ENCODE assay signal across 8 cellular contexts in the genomic region with DNA sequence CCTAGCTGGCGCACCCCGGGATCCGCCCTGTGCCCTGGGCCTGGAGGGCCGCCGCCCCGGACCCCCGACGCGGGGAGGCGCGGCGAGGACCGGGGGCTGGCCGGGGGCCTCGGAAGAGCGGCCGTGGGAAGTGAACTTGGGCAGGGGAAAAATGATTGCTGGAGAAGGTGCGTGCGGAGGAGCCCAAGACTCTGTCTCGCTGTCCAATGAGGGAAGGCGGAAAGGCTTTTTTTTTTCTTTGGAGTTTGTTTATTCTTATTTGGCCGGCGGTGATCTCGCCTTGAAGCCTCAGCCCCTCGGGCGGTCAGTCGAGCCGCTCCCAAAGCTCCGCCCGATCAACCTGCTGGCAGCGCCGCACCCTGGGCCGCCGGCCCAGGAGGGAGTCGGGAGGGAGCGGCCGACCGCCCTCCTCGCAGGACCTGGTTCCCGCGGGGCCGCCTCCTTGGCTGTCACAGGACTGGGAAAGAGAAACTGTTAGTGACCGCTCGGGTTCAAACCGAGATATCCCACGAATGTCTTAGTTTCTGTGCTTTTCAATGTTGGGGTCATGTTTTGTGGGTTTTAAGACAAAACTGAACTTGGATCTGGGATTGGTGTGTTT. TPM values are rescaled to one million over a fixed set of nuclear protein-coding genes. Genes with fewer than 3 reads are reported as not detected.
DNase-seq lines count a peak whose midpoint lies in the region; ATAC-seq and TF ChIP-seq lines count a peak whose summit lies in the region.

No MANE protein-coding gene starts in this region.

- peak overlapping the region; percentile 82 for H3K4me3 ChIP-seq in SJSA1
- H3K4me3 ChIP-seq in cardiac muscle cell, result peak overlapping the region; percentile 87

- peaks cover 22% of the 10 kb centered on the region for H3K4me1 Mint-ChIP-seq in activated naive CD8-positive, alpha-beta T cell treated with anti-CD3 and anti-CD28 coated beads, Interleukin-2, amount 10 ng/mL, durations not matched to agents 7 days and 5 days
- peaks cover 37% of the 10 kb centered on the region for H3K4me1 Mint-ChIP-seq in osteocyte (ENCODE audit: unreplicated experiment)

- H3K36me3 ChIP-seq in SJSA1, result no peaks in the 10 kb centered on the region
- no peaks in the 10 kb centered on the region for H3K36me3 ChIP-seq in cardiac muscle cell

- no peak for ATAC-seq in activated naive CD8-positive, alpha-beta T cell treated with anti-CD3 and anti-CD28 coated beads, Interleukin-2, amount 10 ng/mL, durations not matched to agents 7 days and 5 days (ENCODE audit: low read depth)

- H3K9me3 ChIP-seq in SJSA1 (replicated peaks) (no peaks in the 10 kb centered on the region), cardiac muscle cell (ENCODE audit: low read depth) (no peaks in the 10 kb centered on the region)

- peaks cover 13% of the 10 kb centered on the region for H3K36me3 Mint-ChIP-seq in activated naive CD8-positive, alpha-beta T cell treated with anti-CD3 and anti-CD28 coated beads, Interleukin-2, amount 10 ng/mL, durations not matched to agents 7 days and 5 days
- H3K36me3 Mint-ChIP-seq in osteocyte (ENCODE audit: unreplicated experiment), result peaks cover 23% of the 10 kb centered on the region

- H3K27ac ChIP-seq in SJSA1, result peak overlapping the region; percentile 11; the same call in 1 of the 2 replicates
- peak overlapping the region; percentile 96 for H3K27ac ChIP-seq in cardiac muscle cell

- no peaks in the 10 kb centered on the region for H3K27me3 ChIP-seq in SJSA1 (replicated peaks)
- H3K27me3 ChIP-seq in cardiac muscle cell, result no peaks in the 10 kb centered on the region

- peak overlapping the region; percentile 95 for H3K27ac Mint-ChIP-seq in activated naive CD8-positive, alpha-beta T cell treated with anti-CD3 and anti-CD28 coated beads, Interleukin-2, amount 10 ng/mL, durations not matched to agents 7 days and 5 days
- peak overlapping the region; percentile 93 for H3K27ac Mint-ChIP-seq in osteocyte (ENCODE audit: unreplicated experiment)

- H3K27me3 Mint-ChIP-seq in activated naive CD8-positive, alpha-beta T cell treated with anti-CD3 and anti-CD28 coated beads, Interleukin-2, amount 10 ng/mL, durations not matched to agents 7 days and 5 days, result no peaks in the 10 kb centered on the region
- no peaks in the 10 kb centered on the region for H3K27me3 Mint-ChIP-seq in osteocyte (ENCODE audit: unreplicated experiment)

- H3K9me3 Mint-ChIP-seq in activated naive CD8-positive, alpha-beta T cell treated with anti-CD3 and anti-CD28 coated beads, Interleukin-2, amount 10 ng/mL, durations not matched to agents 7 days and 5 days, result no peaks in the 10 kb centered on the region
- no peaks in the 10 kb centered on the region for H3K9me3 Mint-ChIP-seq in osteocyte (ENCODE audit: unreplicated experiment)

- CTCF ChIA-PET in HEK293T (lab: Yijun Ruan, JAX), result no interaction called here

- H3K4me1 ChIP-seq in SJSA1 (replicated peaks), result peaks cover 7% of the 10 kb centered on the region; the same call in 1 of the 2 replicates
- H3K4me1 ChIP-seq in cardiac muscle cell (ENCODE audit: low read depth), result peaks cover 30% of the 10 kb centered on the region

- TF ChIP-seq CTCF in cardiac muscle cell (IDR thresholded peaks at IDR 0.05; ENCODE audit: low read depth, low read length), result no peak
- TF ChIP-seq CTCF in osteocyte (IDR thresholded peaks at IDR 0.05), result no peak

- POLR2A ChIA-PET in HEK293T (lab: Yijun Ruan, JAX), result no interaction called here
- POLR2A ChIA-PET in activated naive CD8-positive, alpha-beta T cell treated with anti-CD3 and anti-CD28 coated beads, Interleukin-2, amount 10 ng/mL, durations not matched to agents 7 days and 5 days (lab: Charles Lee), result interaction anchor here (0.9 to 3.1 kb wide), 3 partner anchors 10 to 649 kb away, joined by 3 to 13 read pairs (median 3); a partner anchor contains a TSS

- DNase-seq in COLO668 (lab: John Stamatoyannopoulos, UW; ENCODE audit: unreplicated experiment), result peak; percentile 74
- peak; percentile 47 for DNase-seq in HEK293T (ENCODE audit: extremely low spot score)
- DNase-seq in SJSA1 (ENCODE audit: low read depth in 1 of 2, low spot score in 2 of 2), result peak; percentile 44 to 52
- DNase-seq in activated naive CD8-positive, alpha-beta T cell treated with anti-CD3 and anti-CD28 coated beads, Interleukin-2, amount 10 ng/mL, durations not matched to agents 7 days and 5 days, result peak; percentile 68
- DNase-seq in cardiac muscle cell (ENCODE audit: low read depth in 1 of 2, low spot score in 1 of 2), result peak; percentile 76 to 81
- DNase-seq in osteocyte (ENCODE audit: extremely low spot score, unreplicated experiment), result peak; percentile 87
- DNase-seq in ureter (ENCODE audit: low spot score), result peak; percentile 89
- no peak for DNase-seq in DMS79 (lab: John Stamatoyannopoulos, UW)

- peak overlapping the region; percentile 94 for H3K4me3 Mint-ChIP-seq in activated naive CD8-positive, alpha-beta T cell treated with anti-CD3 and anti-CD28 coated beads, Interleukin-2, amount 10 ng/mL, durations not matched to agents 7 days and 5 days
- H3K4me3 Mint-ChIP-seq in osteocyte (ENCODE audit: unreplicated experiment), result peak overlapping the region; percentile 82

TF ChIP-seq in HEK293T, 16 proteins besides CTCF, POLR2A, EP300 and RAD21:
- TF ChIP-seq HDGF (IDR thresholded peaks at IDR 0.05; ENCODE audit: borderline replicate concordance), result no peak
- TF ChIP-seq BHLHE40 (IDR thresholded peaks at IDR 0.05; ENCODE audit: borderline replicate concordance), result no peak
- TF ChIP-seq L3MBTL2 (conservative IDR thresholded peaks at IDR 0.05), result no peak
- 0 out of 2 replicates have a peak, but pooled peaks have one; percentile 49 for TF ChIP-seq ZNF384 (IDR thresholded peaks at IDR 0.05)
- no peak for TF ChIP-seq FOXA1 (IDR thresholded peaks at IDR 0.05)

RNA-seq across cellular contexts. Expression of a gene that starts 2.5 kb away (rescaled TPM):
- total RNA-seq in SJSA1 (2014; rRNA removed; shearing (Covaris generic)), result 0.91 and 1.6 TPM in 2 replicates
- total RNA-seq in activated naive CD8-positive, alpha-beta T cell treated with anti-CD3 and anti-CD28 coated beads, Interleukin-2, amount 10 ng/mL, durations not matched to agents 7 days and 5 days, result 10 to 100 TPM; 14.7 to 15.0 TPM
- total RNA-seq in cardiac muscle cell, result 8.6 and 17.4 TPM in 2 replicates
- 7.5 and 13.1 TPM in 2 replicates for polyA plus RNA-seq in cardiac muscle cell
- 60.0 and 65.7 TPM in 2 replicates for total RNA-seq in osteocyte
- 19.8 TPM for total RNA-seq in ureter
